8 cellular contexts compared by ENCODE assay signal in genomic region chr6:13454286-13455221, GRCh38.
DNase-seq lines count a peak whose midpoint lies in the region; ATAC-seq and TF ChIP-seq lines count a peak whose summit lies in the region.

No MANE protein-coding gene starts in this region.

- no peak overlapping the region for H3K4me3 ChIP-seq in choroid plexus epithelial cell (ENCODE audit: low read depth, low read length)

- DNase-seq in activated CD4-positive, alpha-beta T cell treated with anti-CD3 and anti-CD28 coated beads for 24 hours (ENCODE audit: low read depth in 2 of 2), result peak; percentile 60 to 66
- DNase-seq in choroid plexus epithelial cell (ENCODE audit: low read depth), result peak; percentile 78
- DNase-seq in middle frontal gyrus (ENCODE audit: extremely low spot score, low spot score), result peak; percentile 49
- peak; percentile 57 for DNase-seq in stimulated activated CD8-positive, alpha-beta memory T cell treated with anti-CD3 and anti-CD28 coated beads, Interleukin-7, amount 100 ng/mL, for 24 hours (ENCODE audit: low read depth)
- DNase-seq in NCI-H1048 (lab: John Stamatoyannopoulos, UW), result no peak
- DNase-seq in RKO (ENCODE audit: low spot score), result no peak

- peak; percentile 14 for TF ChIP-seq CTCF in GM12873 (IDR thresholded peaks at IDR 0.05; ENCODE audit: insufficient read depth, low read depth, low read length, missing control alignments)
- TF ChIP-seq CTCF in choroid plexus epithelial cell (conservative IDR thresholded peaks at IDR 0.05; ENCODE audit: low read depth, low read length), result no peak

- peak; percentile 39 for ATAC-seq in HG03439 (IDR thresholded peaks at IDR 0.05; ENCODE audit: unreplicated experiment)

Comparison
In these comparisons a context has a peak if more than half of its experiments do, and no peak if none do; other contexts are left out.
1. DNase-seq: peak in activated CD4-positive, alpha-beta T cell treated with anti-CD3 and anti-CD28 coated beads for 24 hours (2 of 2), choroid plexus epithelial cell (single experiment), middle frontal gyrus (single experiment) and stimulated activated CD8-positive, alpha-beta memory T cell treated with anti-CD3 and anti-CD28 coated beads, Interleukin-7, amount 100 ng/mL, for 24 hours (single experiment); none in NCI-H1048 (single experiment) and RKO (single experiment).